In the genomic region with DNA sequence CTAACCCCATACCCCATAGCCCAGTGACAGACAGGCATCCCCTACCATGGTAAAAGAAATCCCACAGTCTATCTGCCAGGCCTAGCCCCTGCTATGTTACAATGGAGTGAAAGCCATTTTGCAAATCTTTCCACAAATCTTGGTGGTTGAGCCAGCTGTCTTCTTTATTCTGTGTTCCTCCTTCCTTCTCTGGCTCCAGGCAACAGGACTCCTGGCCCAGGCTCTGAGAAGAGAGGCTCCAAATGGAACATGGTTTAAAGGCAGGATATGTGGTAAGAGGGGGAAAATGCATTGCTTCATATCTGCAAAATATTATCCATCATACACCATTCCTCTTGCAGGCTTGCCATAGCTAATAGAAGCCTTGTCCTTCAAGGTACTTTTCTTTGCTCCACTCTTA, we compare ENCODE assay signal across 27 cellular contexts. TPM values are rescaled to one million over a fixed set of nuclear protein-coding genes. Genes with fewer than 3 reads are reported as not detected.
"Had no signal": no experiment of that assay in that cellular context is flagged by ENCODE, and none has a peak within 500 bp of the region (broad histone marks: within the 10 kb centered on the region; RNA-seq: fewer than 3 reads in every experiment).

No MANE protein-coding gene starts in this region.

- H3K27ac ChIP-seq: epithelial cell of prostate, gastrocnemius medialis, ovary, psoas muscle, SJSA1, spleen, thoracic aorta had no signal

- H3K4me1 ChIP-seq: psoas muscle, SJSA1, uterus had no signal

- H3K27ac Mint-ChIP-seq: activated naive CD4-positive, alpha-beta T cell treated with anti-CD3 and anti-CD28 coated beads for 36 hours; activated naive CD8-positive, alpha-beta T cell treated with anti-CD3 and anti-CD28 coated beads for 36 hours; T-cell; type B pancreatic cell had no signal

- ATAC-seq: gastrocnemius medialis, left ventricle myocardium superior, psoas muscle, T-cell had no signal

- FAIRE-seq: astrocyte, bronchial epithelial cell, colon, endometrium had no signal

- H3K36me3 ChIP-seq: esophagus squamous epithelium, gastrocnemius medialis, ovary, SJSA1, spleen, thoracic aorta, uterus had no signal

- H3K4me3 ChIP-seq: esophagus squamous epithelium, gastrocnemius medialis, ovary, psoas muscle, SJSA1, spleen, thoracic aorta, uterus had no signal

- H3K36me3 Mint-ChIP-seq: activated naive CD8-positive, alpha-beta T cell treated with anti-CD3 and anti-CD28 coated beads for 36 hours; T-cell; type B pancreatic cell had no signal

- H3K27me3 ChIP-seq: esophagus squamous epithelium, gastrocnemius medialis, ovary, SJSA1, uterus had no signal

- H3K4me3 Mint-ChIP-seq: activated naive CD4-positive, alpha-beta T cell treated with anti-CD3 and anti-CD28 coated beads for 36 hours; activated naive CD8-positive, alpha-beta T cell treated with anti-CD3 and anti-CD28 coated beads for 36 hours; T-cell; type B pancreatic cell had no signal

- H3K27me3 Mint-ChIP-seq: type B pancreatic cell had no signal

- H3K9me3 ChIP-seq: esophagus squamous epithelium, gastrocnemius medialis, ovary, psoas muscle, thoracic aorta, uterus had no signal

- H3K4me1 Mint-ChIP-seq: activated naive CD8-positive, alpha-beta T cell treated with anti-CD3 and anti-CD28 coated beads for 36 hours had no signal

- H3K9me3 Mint-ChIP-seq: activated naive CD4-positive, alpha-beta T cell treated with anti-CD3 and anti-CD28 coated beads for 36 hours; activated naive CD8-positive, alpha-beta T cell treated with anti-CD3 and anti-CD28 coated beads for 36 hours; T-cell; type B pancreatic cell had no signal

- DNase-seq: activated CD4-positive, alpha-beta T cell treated with anti-CD3 and anti-CD28 coated beads for 48 hours; activated CD4-positive, alpha-beta T cell treated with anti-CD3 and anti-CD28 coated beads, Interleukin-2, amount 50 U/mL, for 48 hours; activated CD8-positive, alpha-beta memory T cell treated with anti-CD3 and anti-CD28 coated beads for 24 hours; activated effector memory CD4-positive, alpha-beta T cell treated with anti-CD3 and anti-CD28 coated beads, Interleukin-2, amount 50 U/mL, for 16 hours; activated naive CD4-positive, alpha-beta T cell treated with anti-CD3 and anti-CD28 coated beads for 36 hours; activated naive CD8-positive, alpha-beta T cell treated with anti-CD3 and anti-CD28 coated beads for 36 hours; amniotic stem cell; effector CD8-positive, alpha-beta T cell; esophagus squamous epithelium; gastrocnemius medialis; kidney glomerular epithelial cell; left ventricle myocardium superior; ovary; psoas muscle; spleen; stimulated activated naive CD4-positive, alpha-beta T cell; T-cell; uterus had no signal

RNA-seq across cellular contexts. Expression of a gene that starts 25.2 kb away (rescaled TPM):
- total RNA-seq: activated naive CD4-positive, alpha-beta T cell treated with anti-CD3 and anti-CD28 coated beads for 36 hours; activated naive CD8-positive, alpha-beta T cell treated with anti-CD3 and anti-CD28 coated beads for 36 hours; T-cell had no signal
- polyA plus RNA-seq: neural cell had no signal
